In genomic region chr1:11262171-11263049, GRCh38 we compare ENCODE assay signal across 8 cellular contexts. TPM values are rescaled to one million over a fixed set of nuclear protein-coding genes. Genes with fewer than 3 reads are reported as not detected.
DNase-seq lines count a peak whose midpoint lies in the region; ATAC-seq, FAIRE-seq and TF ChIP-seq lines count a peak whose summit lies in the region.

TSS of gene MTOR (minus strand) at chr1:11262551. CDS start at chr1:11259409, 3,142 bp downstream.

- intact Hi-C loops in OCI-LY7 (cut with micrococcal nuclease; ENCODE audit: unreplicated experiment), result no loop called here
- intact Hi-C loops in endothelial cell of umbilical vein (cut with micrococcal nuclease), result loop anchor here (1.0 kb wide), 1 partner anchor 11 kb away; the partner anchor contains the start of gene UBIAD1

- peak; percentile 97 for ATAC-seq in GM21526 (IDR thresholded peaks at IDR 0.05; ENCODE audit: low FRiP score, unreplicated experiment)

- peak within 1 kb of the TSS; percentile 46 for H3K27ac ChIP-seq in OCI-LY7 (ENCODE audit: low read depth, low read length, poor library complexity, severe bottlenecking)
- peak within 1 kb of the TSS; percentile 61 for H3K27ac ChIP-seq in endothelial cell of umbilical vein (ENCODE audit: insufficient read depth, low read depth, low read length)

- peak; percentile 99 for DNase-seq in DMS114 treated with DMSO at 0.1 percent for 48 hours (lab: John Stamatoyannopoulos, UW; ENCODE audit: unreplicated experiment)
- peak; percentile 91 for DNase-seq in HuH-7.5 (ENCODE audit: low spot score)
- DNase-seq in OCI-LY7 (ENCODE audit: low spot score), result peak; percentile 100
- peak; percentile 92 for DNase-seq in activated T-cell treated with anti-CD3 and anti-CD28 coated beads for 1 hour (ENCODE audit: low read depth)
- DNase-seq in endothelial cell of umbilical vein (ENCODE audit: low read depth, low spot score), result peak; percentile 100
- peak; percentile 100 for DNase-seq in midbrain (lab: John Stamatoyannopoulos, UW)
- peak; percentile 88 to 93 for DNase-seq in stimulated activated CD8-positive, alpha-beta memory T cell treated with anti-CD3 and anti-CD28 coated beads, Interleukin-2, amount 100 ng/mL, for 1 hour (ENCODE audit: low read depth in 2 of 2)

- H3K9ac ChIP-seq in endothelial cell of umbilical vein (replicated peaks; ENCODE audit: extremely low read depth, insufficient read depth, low read length), result peak within 1 kb of the TSS; percentile 91

- H3K4me3 ChIP-seq in OCI-LY7 (ENCODE audit: low read depth, low read length, poor library complexity, severe bottlenecking) (peak within 1 kb of the TSS; percentile 90), endothelial cell of umbilical vein (replicated peaks in 1 of 3; ENCODE audit: insufficient read depth in 1 of 3, low read depth in 1 of 3, low read length in 3 of 3) (peak within 1 kb of the TSS; percentile 92 to 99 (median 94))

- no peaks in the 10 kb centered on the region for H3K9me1 ChIP-seq in endothelial cell of umbilical vein (replicated peaks; ENCODE audit: control insufficient read depth, extremely low read depth, insufficient read depth, low read length)

- H3K36me3 ChIP-seq in OCI-LY7 (ENCODE audit: insufficient read depth, low read length), result peaks cover 24% of the 10 kb centered on the region
- peaks cover 5 to 10% of the 10 kb centered on the region in 2 experiments for H3K36me3 ChIP-seq in endothelial cell of umbilical vein (ENCODE audit: control insufficient read depth in 2 of 2, extremely low read depth in 1 of 2, insufficient read depth in 2 of 2, low read length in 2 of 2)

- TF ChIP-seq POLR2A in endothelial cell of umbilical vein (IDR thresholded peaks at IDR 0.05; ENCODE audit: low read depth, low read length), result peak; percentile 78

- H3K9me3 ChIP-seq in OCI-LY7 (ENCODE audit: low read length) (no peaks in the 10 kb centered on the region), endothelial cell of umbilical vein (replicated peaks; ENCODE audit: control insufficient read depth, insufficient read depth, low read length) (no peaks in the 10 kb centered on the region)

- BruUV-seq in OCI-LY7 (replicated peaks; lab: Mats Ljungman, UMichigan) (no TSS peak), endothelial cell of umbilical vein (replicated peaks; lab: Mats Ljungman, UMichigan) (no TSS peak)

- peak within 1 kb of the TSS; percentile 93 for H3K4me2 ChIP-seq in OCI-LY7 (ENCODE audit: low read length)
- H3K4me2 ChIP-seq in endothelial cell of umbilical vein (ENCODE audit: insufficient read depth, low read length), result peak within 1 kb of the TSS; percentile 92

- H3K79me2 ChIP-seq in OCI-LY7 (ENCODE audit: insufficient read depth, low read depth, low read length) (peaks cover 21% of the 10 kb centered on the region), endothelial cell of umbilical vein (ENCODE audit: control insufficient read depth, insufficient read depth, low read length) (peaks cover 17% of the 10 kb centered on the region)

- H2AFZ ChIP-seq in OCI-LY7 (ENCODE audit: low read length) (peak within 1 kb of the TSS; percentile 91; the same call in 1 of the 2 replicates), endothelial cell of umbilical vein (ENCODE audit: low read depth, low read length) (peak within 1 kb of the TSS; percentile 75)

- H3K9me2 ChIP-seq in OCI-LY7 (ENCODE audit: insufficient read depth, low read length), result no peaks in the 10 kb centered on the region

- H4K20me1 ChIP-seq in OCI-LY7 (ENCODE audit: insufficient read depth, low read length), result peaks cover 5% of the 10 kb centered on the region; the same call in 1 of the 2 replicates
- no peaks in the 10 kb centered on the region for H4K20me1 ChIP-seq in endothelial cell of umbilical vein (replicated peaks; ENCODE audit: control insufficient read depth, extremely low read depth, insufficient read depth, low read length)

- dilution Hi-C loops in endothelial cell of umbilical vein (cut with MboI; ENCODE audit: extremely low pct_ligation_motif_present, low sequenced_read_pairs), result no loop called here

- CTCF ChIA-PET in OCI-LY7 (lab: Charles Lee; ENCODE audit: unreplicated experiment) (interaction anchor here (1.0 to 1.3 kb wide), 2 partner anchors 18 to 19 kb away, joined by 3 to 4 read pairs; no protein-coding TSS in a partner anchor), endothelial cell of umbilical vein (lab: Charles Lee) (interaction anchor here (0.6 to 2.9 kb wide), 13 partner anchors 9 to 388 kb away, joined by 3 to 17 read pairs (median 5); partner anchors contain the start of gene UBIAD1)

- POLR2A ChIA-PET in OCI-LY7 (lab: Charles Lee) (interaction anchor here (0.9 to 2.6 kb wide), 6 partner anchors 10 to 50 kb away, joined by 3 to 10 read pairs (median 5); partner anchors contain the start of gene UBIAD1), endothelial cell of umbilical vein (lab: Charles Lee) (interaction anchor here (0.8 to 1.4 kb wide), 3 partner anchors 10 to 398 kb away, joined by 3 to 8 read pairs (median 4); no protein-coding TSS in a partner anchor)

- no peaks in the 10 kb centered on the region for H3K27me3 ChIP-seq in endothelial cell of umbilical vein (ENCODE audit: control insufficient read depth in 2 of 2, insufficient read depth in 2 of 2, low read length in 2 of 2)

- FAIRE-seq in endothelial cell of umbilical vein (lab: Jason Lieb, UNC), result peak; percentile 99

- H3K4me1 ChIP-seq in OCI-LY7 (ENCODE audit: insufficient read depth, low read length, poor library complexity, severe bottlenecking) (peaks cover 20% of the 10 kb centered on the region), endothelial cell of umbilical vein (ENCODE audit: control insufficient read depth, extremely low read depth, insufficient read depth, low read length) (peaks cover 10% of the 10 kb centered on the region)

- TF ChIP-seq CTCF in OCI-LY7 (conservative IDR thresholded peaks at IDR 0.05; ENCODE audit: low read length) (peak; percentile 65), endothelial cell of umbilical vein (IDR thresholded peaks at IDR 0.05; ENCODE audit: extremely low read depth in 1 of 2, insufficient read depth in 1 of 2, low read depth in 1 of 2, low read length in 2 of 2) (peak in 1 of 2 donors; percentile 4)

TF ChIP-seq in endothelial cell of umbilical vein, 7 proteins besides CTCF, POLR2A, EP300 and RAD21:
- TF ChIP-seq POLR2AphosphoS5 (IDR thresholded peaks at IDR 0.05; ENCODE audit: insufficient read depth, low read depth, low read length), result peak; percentile 75
- TF ChIP-seq, protein P1, sequence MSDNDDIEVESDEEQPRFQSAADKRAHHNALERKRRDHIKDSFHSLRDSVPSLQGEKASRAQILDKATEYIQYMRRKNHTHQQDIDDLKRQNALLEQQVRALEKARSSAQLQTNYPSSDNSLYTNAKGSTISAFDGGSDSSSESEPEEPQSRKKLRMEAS (IDR thresholded peaks at IDR 0.05; ENCODE audit: insufficient read depth, insufficient read length), result peak; percentile 52
- TF ChIP-seq EZH2 (IDR thresholded peaks at IDR 0.05; ENCODE audit: borderline replicate concordance, low read depth, low read length, severe bottlenecking), result no peak

RNA-seq across cellular contexts. Expression of gene MTOR, which starts in this region (rescaled TPM):
- 41.1 and 41.5 TPM in 2 replicates for total RNA-seq in OCI-LY7 (2014; rRNA removed; shearing (Covaris generic))
- total RNA-seq in OCI-LY7 (2022) (58.5 and 58.6 TPM in 2 replicates), endothelial cell of umbilical vein (50.4 and 53.1 TPM in 2 replicates)
- 30.2 and 33.5 TPM in 2 replicates for polyA plus RNA-seq in endothelial cell of umbilical vein
- 30.5 and 34.4 TPM in 2 replicates for polyA plus RNA-seq in endothelial cell of umbilical vein (2011; cell fraction: cytosol; rRNA removed)
- 145 and 152 TPM in 2 replicates for polyA plus RNA-seq in endothelial cell of umbilical vein (2011; cell fraction: nucleus; rRNA removed)
- 33.3 and 43.0 TPM in 2 replicates for polyA plus RNA-seq in endothelial cell of umbilical vein (2012)
- 108 and 121 TPM in 2 replicates for polyA minus RNA-seq in endothelial cell of umbilical vein
- 39.1 TPM for polyA minus RNA-seq in endothelial cell of umbilical vein (2011; cell fraction: cytosol; rRNA and poly(A)+ RNA removed)
- 69.5 and 107 TPM in 2 replicates for polyA minus RNA-seq in endothelial cell of umbilical vein (2011; cell fraction: nucleus; rRNA and poly(A)+ RNA removed)

Comparison
In these comparisons a context has a peak if more than half of its experiments do, and no peak if none do; other contexts are left out.
1. Peak in every context shown above with its lines: DNase-seq, ATAC-seq, H3K4me3 ChIP-seq and H3K27ac ChIP-seq.